1 cellular context compared by ENCODE assay signal in genomic region chr10:50653758-50654157, GRCh38.
A peak's percentile ranks its signal among the peaks of the same experiment; 100 is the strongest.
TF ChIP-seq lines count a peak whose summit lies in the region.

No MANE protein-coding gene starts in this region.

TF ChIP-seq in K562, 482 proteins besides CTCF, POLR2A, EP300 and RAD21:
- TF ChIP-seq DPF2 (IDR thresholded peaks at IDR 0.05): 0 out of 2 replicates have a peak, but pooled peaks have one; percentile 36
- TF ChIP-seq ZNF41 (CRISPR knock-in tag; conservative IDR thresholded peaks at IDR 0.05): no peak
- no peak for TF ChIP-seq ZNF398 (CRISPR knock-in tag; IDR thresholded peaks at IDR 0.05)
- TF ChIP-seq KAT7 (CRISPR knock-in tag; IDR thresholded peaks at IDR 0.05; ENCODE audit: borderline replicate concordance): no peak
- TF ChIP-seq CBFA2T3 (IDR thresholded peaks at IDR 0.05): no peak
- TF ChIP-seq ILF3 (IDR thresholded peaks at IDR 0.05; ENCODE audit: borderline replicate concordance): no peak
- no peak for TF ChIP-seq TFE3 (CRISPR knock-in tag; IDR thresholded peaks at IDR 0.05)
- no peak for TF ChIP-seq CHD2 (IDR thresholded peaks at IDR 0.05; ENCODE audit: low read depth, low read length)
- TF ChIP-seq MTA2 (IDR thresholded peaks at IDR 0.05; ENCODE audit: low read depth): 0 out of 2 replicates have a peak, but pooled peaks have one; percentile 9
- TF ChIP-seq NFRKB (IDR thresholded peaks at IDR 0.05; ENCODE audit: low read depth): no peak
- TF ChIP-seq ELF1 (tag; IDR thresholded peaks at IDR 0.05): no peak
- no peak for TF ChIP-seq THRB (CRISPR knock-in tag; conservative IDR thresholded peaks at IDR 0.05)
- TF ChIP-seq ZBTB26 (CRISPR knock-in tag; IDR thresholded peaks at IDR 0.05): 0 out of 2 replicates have a peak, but pooled peaks have one; percentile 29
- no peak for TF ChIP-seq HMBOX1 (IDR thresholded peaks at IDR 0.05)
- 0 out of 2 replicates have a peak, but pooled peaks have one; percentile 38 for TF ChIP-seq SMARCA4 (IDR thresholded peaks at IDR 0.05)
- TF ChIP-seq FOXP1 (CRISPR knock-in tag; IDR thresholded peaks at IDR 0.05): no peak
- TF ChIP-seq SAFB (IDR thresholded peaks at IDR 0.05; ENCODE audit: borderline replicate concordance, low read depth, low read length): no peak
- no peak for TF ChIP-seq ZEB2 (IDR thresholded peaks at IDR 0.05)
- TF ChIP-seq ZNF253 (CRISPR knock-in tag; conservative IDR thresholded peaks at IDR 0.05): no peak
- TF ChIP-seq ZFP1 (CRISPR knock-in tag; IDR thresholded peaks at IDR 0.05): no peak
- no peak for TF ChIP-seq ZNF445 (CRISPR knock-in tag; IDR thresholded peaks at IDR 0.05; ENCODE audit: low read depth)
- TF ChIP-seq POLR2G (IDR thresholded peaks at IDR 0.05; ENCODE audit: low read depth, low read length): no peak
- no peak for TF ChIP-seq FOSL1 (tag; conservative IDR thresholded peaks at IDR 0.05)
- TF ChIP-seq MLLT1 (IDR thresholded peaks at IDR 0.05): 0 out of 4 replicates have a peak, but pooled peaks of 1 of the 2 experiments have one; percentile 30
- 0 out of 2 replicates have a peak, but pooled peaks have one; percentile 45 for TF ChIP-seq HDGF (IDR thresholded peaks at IDR 0.05)
- no peak for TF ChIP-seq USF2 (CRISPR knock-in tag; IDR thresholded peaks at IDR 0.05)
- peak; percentile 76 for TF ChIP-seq ZNF316 (IDR thresholded peaks at IDR 0.05)
- TF ChIP-seq ETV6 (IDR thresholded peaks at IDR 0.05; ENCODE audit: borderline replicate concordance in 1 of 2, low read depth in 2 of 2, low read length in 1 of 2): no peak
- TF ChIP-seq ETV6 (CRISPR knock-in tag; IDR thresholded peaks at IDR 0.05; ENCODE audit: borderline replicate concordance): no peak
- no peak for TF ChIP-seq ZNF197 (CRISPR knock-in tag; IDR thresholded peaks at IDR 0.05; ENCODE audit: low read depth)
- TF ChIP-seq C11orf30 (IDR thresholded peaks at IDR 0.05; ENCODE audit: low read depth): peak; percentile 54; the same call in 1 of the 2 replicates
- peak; percentile 43 for TF ChIP-seq ARID1B (IDR thresholded peaks at IDR 0.05)
- TF ChIP-seq MAX (CRISPR knock-in tag; IDR thresholded peaks at IDR 0.05): no peak
- TF ChIP-seq ZNF518B (CRISPR knock-in tag; IDR thresholded peaks at IDR 0.05): no peak
- TF ChIP-seq BRCA1 (IDR thresholded peaks at IDR 0.05): no peak
- no peak for TF ChIP-seq BRCA1 (CRISPR knock-in tag; IDR thresholded peaks at IDR 0.05)
- no peak for TF ChIP-seq ZFP36 (IDR thresholded peaks at IDR 0.05; ENCODE audit: low read depth, low read length, partially characterized antibody)
- no peak for TF ChIP-seq ZNF740 (CRISPR knock-in tag; IDR thresholded peaks at IDR 0.05)
- no peak for TF ChIP-seq ZNF740 (tag; IDR thresholded peaks at IDR 0.05)
- no peak for TF ChIP-seq TCFL5 (CRISPR knock-in tag; conservative IDR thresholded peaks at IDR 0.05)
- TF ChIP-seq ZNF224 (CRISPR knock-in tag; IDR thresholded peaks at IDR 0.05): no peak
- TF ChIP-seq MAFG (tag; conservative IDR thresholded peaks at IDR 0.05): peak; percentile 47
- no peak for TF ChIP-seq CLOCK (CRISPR knock-in tag; IDR thresholded peaks at IDR 0.05; ENCODE audit: borderline replicate concordance)
- 0 out of 2 replicates have a peak, but pooled peaks have one; percentile 7 for TF ChIP-seq OTX1 (CRISPR knock-in tag; IDR thresholded peaks at IDR 0.05)
- TF ChIP-seq KHSRP (IDR thresholded peaks at IDR 0.05): no peak
- TF ChIP-seq NBN (IDR thresholded peaks at IDR 0.05; ENCODE audit: low read depth): 0 out of 2 replicates have a peak, but pooled peaks have one; percentile 13
